8 cellular contexts compared by ENCODE assay signal in genomic region chr5:172641359-172642045, GRCh38. TPM values are rescaled to one million over a fixed set of nuclear protein-coding genes. Genes with fewer than 3 reads are reported as not detected.
DNase-seq lines count a peak whose midpoint lies in the region; ATAC-seq, FAIRE-seq and TF ChIP-seq lines count a peak whose summit lies in the region.

No MANE protein-coding gene starts in this region.

- in situ Hi-C loops in GM13976 (cut with MboI; ENCODE audit: low sequenced_read_pairs, unreplicated experiment) = no loop called here

- H3K4me2 ChIP-seq in keratinocyte (ENCODE audit: control insufficient read depth, extremely low read depth, insufficient read depth, low read depth, low read length) = peak overlapping the region; percentile 82

- no peak for FAIRE-seq in keratinocyte (lab: Jason Lieb, UNC)

- DNase-seq in Daoy (ENCODE audit: low read depth) (peak; percentile 35), keratinocyte (ENCODE audit: low read depth, low spot score) (no peak), superior temporal gyrus (ENCODE audit: extremely low spot score) (peak; percentile 15), SHP77 treated with DMSO at 0.1 percent for 48 hours (lab: John Stamatoyannopoulos, UW) (no peak), GM13976 (ENCODE audit: low spot score) (no peak), GM10248 (ENCODE audit: extremely low spot score) (no peak)

- H3K9me1 ChIP-seq in keratinocyte (ENCODE audit: control insufficient read depth, extremely low read depth, insufficient read depth, low read length) = no peaks in the 10 kb centered on the region

- H4K20me1 ChIP-seq in keratinocyte (ENCODE audit: control insufficient read depth, extremely low read depth, insufficient read depth, low read length) = no peaks in the 10 kb centered on the region

- ATAC-seq in HG03103 (IDR thresholded peaks at IDR 0.05; ENCODE audit: low read depth, unreplicated experiment) = peak; percentile 29

- CTCF ChIA-PET in GM10248 (lab: Yijun Ruan, JAX) = no interaction called here

- peak overlapping the region; percentile 30 to 55 (median 40) for H3K4me3 ChIP-seq in keratinocyte (ENCODE audit: control insufficient read depth in 2 of 3, extremely low read depth in 1 of 3, insufficient read depth in 2 of 3, low read depth in 1 of 3, low read length in 3 of 3)

- no peaks in the 10 kb centered on the region for H3K79me2 ChIP-seq in keratinocyte (ENCODE audit: control insufficient read depth, insufficient read depth, low read length)

- H3K9me3 ChIP-seq in keratinocyte (ENCODE audit: control insufficient read depth, low read depth, low read length) = no peaks in the 10 kb centered on the region

- dilution Hi-C loops in keratinocyte (cut with MboI; ENCODE audit: extremely low pct_ligation_motif_present, low sequenced_read_pairs) = no loop called here

- TF ChIP-seq CTCF in keratinocyte (optimal IDR thresholded peaks at IDR 0.05 in 1 of 3, IDR thresholded peaks at IDR 0.05 in 1 of 3, conservative IDR thresholded peaks at IDR 0.05 in 1 of 3; ENCODE audit: extremely low read depth in 1 of 3, insufficient read depth in 2 of 3, low read length in 3 of 3) = no peak
- no peak for TF ChIP-seq CTCF in GM13976 (IDR thresholded peaks at IDR 0.05; ENCODE audit: borderline replicate concordance, control extremely low read depth, extremely low read depth, insufficient read depth, missing control alignments)
- TF ChIP-seq CTCF in GM10248 (IDR thresholded peaks at IDR 0.05; ENCODE audit: control extremely low read depth, extremely low read depth, low read depth, missing control alignments) = no peak

- H2AFZ ChIP-seq in keratinocyte (ENCODE audit: control insufficient read depth, low read length) = peak overlapping the region; percentile 19

- POLR2A ChIA-PET in GM10248 (lab: Yijun Ruan, JAX) = no interaction called here

- H3K27me3 ChIP-seq in keratinocyte (ENCODE audit: control insufficient read depth, extremely low read depth, insufficient read depth, low read length) = peaks cover 34% of the 10 kb centered on the region

- H3K4me1 ChIP-seq in keratinocyte (ENCODE audit: control insufficient read depth, extremely low read depth, insufficient read depth, low read length) = peaks cover 17% of the 10 kb centered on the region

- peak overlapping the region; percentile 10 for H3K9ac ChIP-seq in keratinocyte (ENCODE audit: control insufficient read depth, extremely low read depth, insufficient read depth, low read length)

- no peaks in the 10 kb centered on the region for H3K36me3 ChIP-seq in keratinocyte (ENCODE audit: control insufficient read depth in 2 of 2, extremely low read depth in 1 of 2, insufficient read depth in 2 of 2, low read length in 2 of 2)

- H3K27ac ChIP-seq in angular gyrus (ENCODE audit: low read depth, low read length) (peak overlapping the region; percentile 59), keratinocyte (ENCODE audit: control insufficient read depth, insufficient read depth, low read length) (no peak overlapping the region)

RNA-seq across cellular contexts. Expression of gene NEURL1B, which starts 0.4 kb away (rescaled TPM):
- 2.6 and 2.8 TPM in 2 replicates for total RNA-seq in Daoy (2014; rRNA removed; shearing (Covaris generic))
- polyA plus RNA-seq in keratinocyte = 0.06 to 0.43 TPM (median 0.36 TPM) in 3 replicates
- 0.07 TPM for polyA plus RNA-seq in keratinocyte (2011; ENCODE audit: low read depth)
- polyA plus RNA-seq in keratinocyte (2011; cell fraction: cytosol; rRNA removed) = 0.13 and 0.14 TPM in 2 replicates
- polyA plus RNA-seq in keratinocyte (2011; cell fraction: nucleus; rRNA removed) = 0.24 and 0.25 TPM in 2 replicates
- polyA plus RNA-seq in keratinocyte (2012; ENCODE audit: low replicate concordance) = 0.14 and 0.38 TPM in 2 replicates
- polyA minus RNA-seq in keratinocyte = 0.07 to 0.77 TPM (median 0.56 TPM) in 3 replicates
- polyA minus RNA-seq in keratinocyte (2011; cell fraction: cytosol; rRNA and poly(A)+ RNA removed) = 0.58 TPM
- polyA minus RNA-seq in keratinocyte (2011; cell fraction: nucleus; rRNA and poly(A)+ RNA removed) = 0.11 TPM in 1 of 2 replicates, not detected in the other

Comparison
In these comparisons a context has a peak if more than half of its experiments do, and no peak if none do; other contexts are left out.
1. DNase-seq: peak in Daoy (single experiment) and superior temporal gyrus (single experiment); none in keratinocyte (single experiment), SHP77 treated with DMSO at 0.1 percent for 48 hours (single experiment), GM13976 (single experiment) and GM10248 (single experiment).